In genomic region chr20:19975901-19976300, GRCh38 we compare ENCODE assay signal across 9 cellular contexts. TPM values are rescaled to one million over a fixed set of nuclear protein-coding genes. Genes with fewer than 3 reads are reported as not detected.
DNase-seq lines count a peak whose midpoint lies in the region; ATAC-seq, FAIRE-seq and TF ChIP-seq lines count a peak whose summit lies in the region.
"Had no signal": no experiment of that assay in that cellular context is flagged by ENCODE, and none has a peak within 500 bp of the region (broad histone marks: within the 10 kb centered on the region; RNA-seq: fewer than 3 reads in every experiment).

No MANE protein-coding gene starts in this region.

- H3K4me1 Mint-ChIP-seq in GM23338, result peaks cover 8% of the 10 kb centered on the region
- H3K4me1 Mint-ChIP-seq: central memory CD8-positive, alpha-beta T cell had no signal

- H2AFZ ChIP-seq in GM23338, result 0 out of 2 replicates have a peak overlapping the region, but pooled peaks have one; percentile 23

- no peaks in the 10 kb centered on the region for H3K36me3 Mint-ChIP-seq in GM23338 (ENCODE audit: low read depth)

- H3K27ac ChIP-seq in GM23338 (ENCODE audit: low read depth) (no peak overlapping the region), ascending aorta (peak overlapping the region; percentile 90), stomach smooth muscle (ENCODE audit: low read length) (peak overlapping the region; percentile 93)

- H3K36me3 ChIP-seq in GM23338 (ENCODE audit: insufficient read depth) (no peaks in the 10 kb centered on the region), ascending aorta (peaks cover 0 to 4% of the 10 kb centered on the region in 2 donors), stomach smooth muscle (ENCODE audit: control insufficient read depth in 2 of 2, insufficient read depth in 2 of 2, low read length in 2 of 2) (peaks cover 3 to 4% of the 10 kb centered on the region in 2 donors)

- intact Hi-C loops in ascending aorta (cut with DNase I), result loop anchor here (5.0 kb wide), 1 partner anchor 89 kb away; no protein-coding TSS in a partner anchor

- peak overlapping the region; percentile 76 to 83 for H3K9ac ChIP-seq in stomach smooth muscle (ENCODE audit: low read length in 2 of 2)

- no peaks in the 10 kb centered on the region for H4K20me1 ChIP-seq in GM23338 (replicated peaks; ENCODE audit: insufficient read depth)

- H3K9me2 ChIP-seq in GM23338 (ENCODE audit: insufficient read depth), result no peaks in the 10 kb centered on the region

- no peaks in the 10 kb centered on the region for H3F3A ChIP-seq in GM23338 (replicated peaks; ENCODE audit: low read depth)

- H3K9me3 ChIP-seq in ascending aorta (no peaks in the 10 kb centered on the region), stomach smooth muscle (ENCODE audit: control insufficient read depth in 2 of 2, low read length in 2 of 2) (no peaks in the 10 kb centered on the region)

- H3K4me3 Mint-ChIP-seq in GM23338, result no peak overlapping the region
- H3K4me3 Mint-ChIP-seq: central memory CD8-positive, alpha-beta T cell had no signal

- DNase-seq in GM23338 (ENCODE audit: low spot score) (no peak), ascending aorta (ENCODE audit: low spot score in 2 of 2) (no peak), hepatic stellate cell (ENCODE audit: low spot score) (peak; percentile 38), DMS79 (lab: John Stamatoyannopoulos, UW) (no peak), NOMO-1 treated with DMSO at 0.1 percent for 48 hours (lab: John Stamatoyannopoulos, UW; ENCODE audit: unreplicated experiment) (no peak), HTR-8/SVneo (ENCODE audit: insufficient read length, low spot score) (no peak)

- H3K79me2 ChIP-seq in GM23338 (replicated peaks; ENCODE audit: insufficient read depth), result no peaks in the 10 kb centered on the region

- H3K27me3 Mint-ChIP-seq in GM23338 (ENCODE audit: insufficient read depth, low read depth, poor library complexity), result peaks cover 4% of the 10 kb centered on the region

- no peaks in the 10 kb centered on the region for H3K4me1 ChIP-seq in GM23338 (ENCODE audit: insufficient read depth)
- peaks cover 23 to 51% of the 10 kb centered on the region in 2 donors for H3K4me1 ChIP-seq in ascending aorta
- peaks cover 56% of the 10 kb centered on the region for H3K4me1 ChIP-seq in stomach smooth muscle (ENCODE audit: control insufficient read depth, insufficient read depth, low read length)

- no peak overlapping the region for H3K27ac Mint-ChIP-seq in GM23338

- ATAC-seq in GM23338 (no peak), GM19452 (IDR thresholded peaks at IDR 0.05; ENCODE audit: unreplicated experiment) (no peak)

- no peak overlapping the region for H3K4me3 ChIP-seq in GM23338
- H3K4me3 ChIP-seq in ascending aorta, result peak overlapping the region; percentile 60 to 69
- H3K4me3 ChIP-seq in stomach smooth muscle (ENCODE audit: low read length in 2 of 2), result peak overlapping the region; percentile 91 to 92

- no peak overlapping the region for H3K4me2 ChIP-seq in GM23338

- TF ChIP-seq CTCF in GM23338 (conservative IDR thresholded peaks at IDR 0.05; ENCODE audit: low read depth in 2 of 2), result no peak
- TF ChIP-seq CTCF in ascending aorta (IDR thresholded peaks at IDR 0.05), result no peak

- no peaks in the 10 kb centered on the region for H3K9me3 Mint-ChIP-seq in GM23338
- H3K9me3 Mint-ChIP-seq: central memory CD8-positive, alpha-beta T cell had no signal

- H3K27me3 ChIP-seq in GM23338 (ENCODE audit: insufficient read depth), result no peaks in the 10 kb centered on the region
- no peaks in the 10 kb centered on the region for H3K27me3 ChIP-seq in ascending aorta
- H3K27me3 ChIP-seq in stomach smooth muscle (ENCODE audit: control insufficient read depth in 1 of 2, insufficient read depth in 2 of 2, low read length in 2 of 2), result no peaks in the 10 kb centered on the region

- no peak for FAIRE-seq in HTR-8/SVneo (lab: Jason Lieb, UNC)

TF ChIP-seq in GM23338, 12 proteins besides CTCF, POLR2A, EP300 and RAD21 (continues in another document):
- TF ChIP-seq ZNF331 (CRISPR knock-in tag; IDR thresholded peaks at IDR 0.05; ENCODE audit: low read depth), result no peak
- no peak for TF ChIP-seq ZNF114 (CRISPR knock-in tag; IDR thresholded peaks at IDR 0.05)
- no peak for TF ChIP-seq EZH2 (IDR thresholded peaks at IDR 0.05; ENCODE audit: low read depth, unreplicated experiment)
- TF ChIP-seq EZH2phosphoT487 (IDR thresholded peaks at IDR 0.05; ENCODE audit: unreplicated experiment), result no peak
- no peak for TF ChIP-seq CREB1 (CRISPR knock-in tag; IDR thresholded peaks at IDR 0.05; ENCODE audit: low read depth)
- no peak for TF ChIP-seq REST (IDR thresholded peaks at IDR 0.05; ENCODE audit: unreplicated experiment)
- TF ChIP-seq ETS1 (IDR thresholded peaks at IDR 0.05), result no peak
- no peak for TF ChIP-seq STAT1 (IDR thresholded peaks at IDR 0.05; ENCODE audit: unreplicated experiment)
- TF ChIP-seq JUNB (IDR thresholded peaks at IDR 0.05; ENCODE audit: unreplicated experiment), result no peak
- TF ChIP-seq NANOG (IDR thresholded peaks at IDR 0.05; ENCODE audit: borderline replicate concordance), result no peak

RNA-seq across cellular contexts. Expression of gene NAA20, which starts 41.3 kb away (rescaled TPM):
- 28.7 and 29.4 TPM in 2 replicates for total RNA-seq in GM23338 (2014; rRNA removed; shearing (Covaris generic))
- polyA plus RNA-seq in GM23338 (2016; fragmentation: Nextera tagmentation; extraction: Ambion mirVana), result 117 and 127 TPM in 2 replicates
- 2.7 TPM for total RNA-seq in ascending aorta
